ENCODE assay signal across 8 cellular contexts in genomic region chrX:74535633-74536141, GRCh38.
DNase-seq lines count a peak whose midpoint lies in the region; ATAC-seq and TF ChIP-seq lines count a peak whose summit lies in the region.

No MANE protein-coding gene starts in this region.

- peak; percentile 71 for DNase-seq in AG20443 (ENCODE audit: low spot score)
- peak; percentile 3 to 11 for DNase-seq in activated CD4-positive, alpha-beta T cell treated with anti-CD3 and anti-CD28 coated beads, Interleukin-2, amount 50 U/mL, for 24 hours (ENCODE audit: low read depth in 1 of 2, low spot score in 1 of 2)
- DNase-seq in effector memory CD4-positive, alpha-beta T cell: peak in 1 of 3 donors; percentile 9
- no peak for DNase-seq in memory B cell (ENCODE audit: low spot score in 2 of 2)
- DNase-seq in stimulated activated naive CD8-positive, alpha-beta T cell treated with anti-CD3 and anti-CD28 coated beads, Interleukin-15, Interleukin-2, amounts not matched to agents 100 U/mL and 50 U/mL, for 24 hours: peak; percentile 51
- DNase-seq in NCI-H2029 (lab: John Stamatoyannopoulos, UW): no peak

- peak overlapping the region; percentile 82 for H2AFZ ChIP-seq in KMS-11 (ENCODE audit: low read depth)

- no peaks in the 10 kb centered on the region for H4K20me1 ChIP-seq in KMS-11 (ENCODE audit: insufficient read depth)

- no peak overlapping the region for H3K27ac ChIP-seq in KMS-11
- peak overlapping the region; percentile 51 for H3K27ac ChIP-seq in effector memory CD4-positive, alpha-beta T cell (ENCODE audit: insufficient read depth, low read length, poor library complexity, severe bottlenecking)

- peak overlapping the region; percentile 27; the same call in 1 of the 2 replicates for H3K9ac ChIP-seq in KMS-11

- peak; percentile 48 for ATAC-seq in memory B cell (ENCODE audit: low read depth)
- ATAC-seq in stimulated activated naive CD8-positive, alpha-beta T cell treated with anti-CD3 and anti-CD28 coated beads, Interleukin-15, Interleukin-2, amounts not matched to agents 100 U/mL and 50 U/mL, for 24 hours: peak; percentile 37

- peaks cover 10% of the 10 kb centered on the region for H3K4me1 Mint-ChIP-seq in memory B cell

- H3K4me3 ChIP-seq in KMS-11 (IDR thresholded peaks at IDR 0.05; ENCODE audit: insufficient read depth, low read depth, low read length): no peak overlapping the region
- H3K4me3 ChIP-seq in effector memory CD4-positive, alpha-beta T cell (ENCODE audit: insufficient read depth, low read depth, low read length, poor library complexity, severe bottlenecking): peak overlapping the region; percentile 61

- TF ChIP-seq POLR2A in GM18951 (IDR thresholded peaks at IDR 0.05; ENCODE audit: extremely low read depth, insufficient read depth, insufficient read length): peak; percentile 29

- no peaks in the 10 kb centered on the region for H3K27me3 ChIP-seq in KMS-11 (ENCODE audit: insufficient read depth, low read depth)
- no peaks in the 10 kb centered on the region for H3K27me3 ChIP-seq in effector memory CD4-positive, alpha-beta T cell (replicated peaks; ENCODE audit: control insufficient read depth, insufficient read depth, low read length, poor library complexity, severe bottlenecking)

- in situ Hi-C loops in GM18951 (cut with MboI; ENCODE audit: low sequenced_read_pairs, unreplicated experiment): no loop called here

- H3K36me3 Mint-ChIP-seq in memory B cell: no peaks in the 10 kb centered on the region

- no peak overlapping the region for H3K27ac Mint-ChIP-seq in memory B cell

- no peak for TF ChIP-seq CTCF in KMS-11 (conservative IDR thresholded peaks at IDR 0.05; ENCODE audit: low read depth, low read length)

- no peaks in the 10 kb centered on the region for H3K36me3 ChIP-seq in KMS-11 (ENCODE audit: insufficient read depth)
- H3K36me3 ChIP-seq in effector memory CD4-positive, alpha-beta T cell (ENCODE audit: control insufficient read depth, insufficient read depth, low read length): no peaks in the 10 kb centered on the region

- no peaks in the 10 kb centered on the region for H3K4me1 ChIP-seq in KMS-11 (ENCODE audit: low read depth, poor library complexity, severe bottlenecking)
- no peaks in the 10 kb centered on the region for H3K4me1 ChIP-seq in effector memory CD4-positive, alpha-beta T cell (ENCODE audit: control insufficient read depth, insufficient read depth, low read length, poor library complexity, severe bottlenecking)

- peak overlapping the region; percentile 63 for H3K4me2 ChIP-seq in KMS-11

- H3K79me2 ChIP-seq in KMS-11 (ENCODE audit: insufficient read depth, low read depth): no peaks in the 10 kb centered on the region

- no peaks in the 10 kb centered on the region for H3K9me3 ChIP-seq in effector memory CD4-positive, alpha-beta T cell (ENCODE audit: control insufficient read depth, low read length)

- no peaks in the 10 kb centered on the region for H3K9me3 Mint-ChIP-seq in memory B cell

- peak overlapping the region; percentile 85 for H3K4me3 Mint-ChIP-seq in memory B cell

- no peaks in the 10 kb centered on the region for H3K27me3 Mint-ChIP-seq in memory B cell

Comparison
In these comparisons a context has a peak if more than half of its experiments do, and no peak if none do; other contexts are left out.
1. DNase-seq: peak in AG20443 (single experiment), activated CD4-positive, alpha-beta T cell treated with anti-CD3 and anti-CD28 coated beads, Interleukin-2, amount 50 U/mL, for 24 hours (2 of 2) and stimulated activated naive CD8-positive, alpha-beta T cell treated with anti-CD3 and anti-CD28 coated beads, Interleukin-15, Interleukin-2, amounts not matched to agents 100 U/mL and 50 U/mL, for 24 hours (single experiment); none in memory B cell (0 of 2) and NCI-H2029 (single experiment).